In the genomic region with DNA sequence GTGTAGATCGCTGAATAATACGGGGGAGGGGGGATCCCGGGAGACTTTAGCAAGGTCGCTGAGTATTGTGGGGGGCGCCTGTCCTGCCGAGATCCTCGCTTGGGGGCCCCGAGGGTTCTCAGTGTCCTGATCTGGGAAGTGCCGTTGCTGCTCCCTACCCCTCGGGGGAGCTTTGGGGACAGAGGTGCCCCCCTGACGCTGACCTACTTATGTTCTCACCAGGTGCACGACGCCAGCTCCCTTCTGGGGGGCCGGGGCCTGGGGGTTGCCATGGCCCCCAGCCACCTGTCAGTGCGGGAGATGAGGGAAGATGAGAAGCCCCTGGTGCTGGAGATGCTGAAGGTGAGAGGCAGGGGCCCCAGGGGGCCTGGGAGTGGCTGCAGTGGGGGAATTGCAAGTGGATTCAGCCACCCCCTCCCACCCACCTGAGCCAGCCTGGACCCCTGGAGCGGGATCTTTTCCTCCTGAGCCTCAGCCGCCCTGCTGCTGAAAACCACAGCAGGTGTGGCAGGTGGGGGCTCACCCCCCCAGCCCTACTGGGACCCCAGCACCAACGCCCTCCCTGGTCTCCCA, we compare ENCODE assay signal across 7 cellular contexts. TPM values are rescaled to one million over a fixed set of nuclear protein-coding genes. Genes with fewer than 3 reads are reported as not detected.
DNase-seq lines count a peak whose midpoint lies in the region; ATAC-seq and TF ChIP-seq lines count a peak whose summit lies in the region.
"Had no signal": no experiment of that assay in that cellular context is flagged by ENCODE, and none has a peak within 500 bp of the region (broad histone marks: within the 10 kb centered on the region; RNA-seq: fewer than 3 reads in every experiment).

No MANE protein-coding gene starts in this region.

- no peaks in the 10 kb centered on the region for H3K27me3 ChIP-seq in MG63

- H3K36me3 ChIP-seq in MG63: peaks cover 18% of the 10 kb centered on the region

- DNase-seq in MG63: no peak
- no peak for DNase-seq in choroid plexus epithelial cell (ENCODE audit: low read depth)
- peak; percentile 65 for DNase-seq in retina
- DNase-seq in NCI-H510A (lab: John Stamatoyannopoulos, UW): no peak
- no peak for DNase-seq in stimulated activated CD8-positive, alpha-beta memory T cell treated with anti-CD3 and anti-CD28 coated beads, Interleukin-4, amount 100 ng/mL, for 48 hours

- no peak for ATAC-seq in GM21423 (IDR thresholded peaks at IDR 0.05; ENCODE audit: unreplicated experiment)

- TF ChIP-seq CTCF in choroid plexus epithelial cell (conservative IDR thresholded peaks at IDR 0.05; ENCODE audit: low read depth, low read length): no peak

- H3K9me3 ChIP-seq in MG63: no peaks in the 10 kb centered on the region

- peak overlapping the region; percentile 60 for H3K4me3 ChIP-seq in MG63
- H3K4me3 ChIP-seq in choroid plexus epithelial cell (ENCODE audit: low read depth, low read length): peak overlapping the region; percentile 82

RNA-seq across cellular contexts. Expression of gene NAT14, which starts 0.5 kb away (rescaled TPM):
- 19.7 and 35.1 TPM in 2 replicates for total RNA-seq in MG63 (2014; rRNA removed; shearing (Covaris generic); ENCODE audit: low replicate concordance)

RNA-seq across cellular contexts. Expression of gene SSC5D, which starts 2.7 kb away (rescaled TPM):
- total RNA-seq in MG63 (2014; rRNA removed; shearing (Covaris generic); ENCODE audit: low replicate concordance): 1.4 TPM in 1 of 2 replicates, not detected in the other

RNA-seq across cellular contexts. Expression of gene ZNF628, which starts 9.1 kb away (rescaled TPM):
- total RNA-seq in MG63 (2014; rRNA removed; shearing (Covaris generic); ENCODE audit: low replicate concordance): 3.1 and 4.0 TPM in 2 replicates

RNA-seq across cellular contexts. Expression of gene C19orf85, which starts 21.0 kb away (rescaled TPM):
- not detected in 2 replicates for total RNA-seq in MG63 (2014; rRNA removed; shearing (Covaris generic); ENCODE audit: low replicate concordance)
- total RNA-seq: dermis microvascular lymphatic vessel endothelial cell had no signal

RNA-seq across cellular contexts. Expression of gene ISOC2, which starts 24.1 kb away (rescaled TPM):
- total RNA-seq in MG63 (2014; rRNA removed; shearing (Covaris generic); ENCODE audit: low replicate concordance): 149 and 180 TPM in 2 replicates
